Comparison of ENCODE assay signal across 21 cellular contexts in genomic region chr1:174704300-174704699, GRCh38.
"Had no signal": no experiment of that assay in that cellular context is flagged by ENCODE, and none has a peak within 500 bp of the region (broad histone marks: within the 10 kb centered on the region; RNA-seq: fewer than 3 reads in every experiment).

No MANE protein-coding gene starts in this region.

- H3K27ac ChIP-seq: SJSA1, SK-N-MC had no signal

- H3K4me3 ChIP-seq: MG63, SJSA1, SK-N-MC had no signal

- H3K9me3 ChIP-seq: MG63, SJSA1 had no signal

- H3K36me3 ChIP-seq: MG63, SJSA1 had no signal

- H3K4me1 ChIP-seq: SJSA1 had no signal

- FAIRE-seq: RCC 7860 had no signal

- DNase-seq: IMR-90, Karpas-422, KG1, MG63, NCI-H1092, NCI-H1105 treated with DMSO at 0.1 percent for 48 hours, NCI-H1417 treated with DMSO at 0.1 percent for 48 hours, NCI-H146, NCI-H1694 treated with DMSO at 0.1 percent for 48 hours, NCI-H1930, NCI-H2081, NCI-H2107, NCI-H2227 treated with DMSO at 0.1 percent for 48 hours, NCI-H524 treated with DMSO at 0.1 percent for 48 hours, NCI-H69, NCI-H774, RPMI8226, SIG-M5 had no signal

- H3K27me3 ChIP-seq: MG63, SJSA1 had no signal
